ENCODE assay signal across 1 cellular context in the genomic region with DNA sequence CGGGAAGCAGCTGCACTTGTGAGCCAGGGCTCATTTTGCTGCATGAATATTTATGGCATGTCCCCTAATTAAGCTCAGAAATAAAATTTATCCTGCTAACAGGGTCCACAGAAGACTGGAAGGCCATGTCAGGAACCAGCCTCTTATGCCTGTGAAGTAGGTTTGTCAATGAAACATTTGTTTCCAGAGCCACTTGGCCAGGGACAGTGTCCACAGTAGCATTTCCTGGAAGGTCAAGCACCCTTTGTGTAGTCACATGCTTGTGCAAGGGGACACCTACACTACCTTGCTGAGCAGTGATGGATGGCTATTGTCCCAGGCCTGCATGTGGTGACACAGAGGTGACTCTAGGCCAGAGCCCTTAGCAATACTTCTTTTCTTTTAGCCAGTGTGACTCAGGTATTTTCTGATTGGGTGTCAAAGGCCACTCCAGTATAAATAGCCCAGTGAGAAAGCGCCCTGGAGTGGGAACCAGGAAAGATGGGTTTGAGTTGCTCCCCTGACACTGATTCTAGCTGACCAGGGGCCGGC.
TF ChIP-seq lines count a peak whose summit lies in the region.

No MANE protein-coding gene starts in this region.

TF ChIP-seq in HepG2, 621 proteins besides CTCF, POLR2A, EP300 and RAD21 (continued from another document):
- TF ChIP-seq NR2F1 (CRISPR knock-in tag; IDR thresholded peaks at IDR 0.05) (0 out of 4 replicates have a peak, but pooled peaks of 1 of the 2 experiments have one; percentile 23), GATAD2A (CRISPR knock-in tag; IDR thresholded peaks at IDR 0.05) (0 out of 2 replicates have a peak, but pooled peaks have one; percentile 28), ZBTB43 (CRISPR knock-in tag; conservative IDR thresholded peaks at IDR 0.05) (peak; percentile 56; the same call in 1 of the 2 replicates), RARA (CRISPR knock-in tag; IDR thresholded peaks at IDR 0.05) (peak; percentile 68), HMG20A (CRISPR knock-in tag; IDR thresholded peaks at IDR 0.05; ENCODE audit: borderline replicate concordance) (peak; percentile 56; the same call in 1 of the 2 replicates), HNRNPL (IDR thresholded peaks at IDR 0.05; ENCODE audit: low read depth, low read length) (no peak), BHLHE40 (IDR thresholded peaks at IDR 0.05; ENCODE audit: low read length) (peak; percentile 59), ELF3 (CRISPR knock-in tag; IDR thresholded peaks at IDR 0.05) (0 out of 2 replicates have a peak, but pooled peaks have one; percentile 13), HOXA5 (CRISPR knock-in tag; IDR thresholded peaks at IDR 0.05) (peak; percentile 45; the same call in 1 of the 2 replicates), NR2F6 (IDR thresholded peaks at IDR 0.05) (peak; percentile 65), NR2F6 (CRISPR knock-in tag; IDR thresholded peaks at IDR 0.05) (peak; percentile 67; the same call in 1 of the 2 replicates), SOX6 (IDR thresholded peaks at IDR 0.05) (no peak), SOX6 (CRISPR knock-in tag; IDR thresholded peaks at IDR 0.05) (peak; percentile 77), HOXD1 (CRISPR knock-in tag; IDR thresholded peaks at IDR 0.05) (peak; percentile 94), ZNF331 (CRISPR knock-in tag; IDR thresholded peaks at IDR 0.05) (peak; percentile 56; the same call in 1 of the 2 replicates), SKIL (CRISPR knock-in tag; IDR thresholded peaks at IDR 0.05; ENCODE audit: borderline replicate concordance) (no peak), THRA (CRISPR knock-in tag; IDR thresholded peaks at IDR 0.05; ENCODE audit: borderline replicate concordance) (peak; percentile 43; the same call in 1 of the 2 replicates), NFE2L2 (IDR thresholded peaks at IDR 0.05; ENCODE audit: low read length) (peak; percentile 37; the same call in 1 of the 2 replicates), RXRB (CRISPR knock-in tag; IDR thresholded peaks at IDR 0.05; ENCODE audit: borderline replicate concordance) (0 out of 2 replicates have a peak, but pooled peaks have one; percentile 10), SOX13 (IDR thresholded peaks at IDR 0.05) (peak; percentile 80), SOX13 (CRISPR knock-in tag; conservative IDR thresholded peaks at IDR 0.05 in 1 of 2, IDR thresholded peaks at IDR 0.05 in 1 of 2) (peak in 1 of 2 experiments; percentile 95; a peak in 2 of 4 replicates), SMARCE1 (IDR thresholded peaks at IDR 0.05; ENCODE audit: borderline replicate concordance) (no peak), CEBPG (CRISPR knock-in tag; IDR thresholded peaks at IDR 0.05) (0 out of 2 replicates have a peak, but pooled peaks have one; percentile 5), ETV5 (CRISPR knock-in tag; IDR thresholded peaks at IDR 0.05; ENCODE audit: borderline replicate concordance) (peak; percentile 18; the same call in 1 of the 2 replicates)
- TF ChIP-seq, protein P1, sequence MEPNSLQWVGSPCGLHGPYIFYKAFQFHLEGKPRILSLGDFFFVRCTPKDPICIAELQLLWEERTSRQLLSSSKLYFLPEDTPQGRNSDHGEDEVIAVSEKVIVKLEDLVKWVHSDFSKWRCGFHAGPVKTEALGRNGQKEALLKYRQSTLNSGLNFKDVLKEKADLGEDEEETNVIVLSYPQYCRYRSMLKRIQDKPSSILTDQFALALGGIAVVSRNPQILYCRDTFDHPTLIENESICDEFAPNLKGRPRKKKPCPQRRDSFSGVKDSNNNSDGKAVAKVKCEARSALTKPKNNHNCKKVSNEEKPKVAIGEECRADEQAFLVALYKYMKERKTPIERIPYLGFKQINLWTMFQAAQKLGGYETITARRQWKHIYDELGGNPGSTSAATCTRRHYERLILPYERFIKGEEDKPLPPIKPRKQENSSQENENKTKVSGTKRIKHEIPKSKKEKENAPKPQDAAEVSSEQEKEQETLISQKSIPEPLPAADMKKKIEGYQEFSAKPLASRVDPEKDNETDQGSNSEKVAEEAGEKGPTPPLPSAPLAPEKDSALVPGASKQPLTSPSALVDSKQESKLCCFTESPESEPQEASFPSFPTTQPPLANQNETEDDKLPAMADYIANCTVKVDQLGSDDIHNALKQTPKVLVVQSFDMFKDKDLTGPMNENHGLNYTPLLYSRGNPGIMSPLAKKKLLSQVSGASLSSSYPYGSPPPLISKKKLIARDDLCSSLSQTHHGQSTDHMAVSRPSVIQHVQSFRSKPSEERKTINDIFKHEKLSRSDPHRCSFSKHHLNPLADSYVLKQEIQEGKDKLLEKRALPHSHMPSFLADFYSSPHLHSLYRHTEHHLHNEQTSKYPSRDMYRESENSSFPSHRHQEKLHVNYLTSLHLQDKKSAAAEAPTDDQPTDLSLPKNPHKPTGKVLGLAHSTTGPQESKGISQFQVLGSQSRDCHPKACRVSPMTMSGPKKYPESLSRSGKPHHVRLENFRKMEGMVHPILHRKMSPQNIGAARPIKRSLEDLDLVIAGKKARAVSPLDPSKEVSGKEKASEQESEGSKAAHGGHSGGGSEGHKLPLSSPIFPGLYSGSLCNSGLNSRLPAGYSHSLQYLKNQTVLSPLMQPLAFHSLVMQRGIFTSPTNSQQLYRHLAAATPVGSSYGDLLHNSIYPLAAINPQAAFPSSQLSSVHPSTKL (CRISPR knock-in tag; IDR thresholded peaks at IDR 0.05), result peak; percentile 39; the same call in 1 of the 2 replicates
- TF ChIP-seq, protein P2, sequence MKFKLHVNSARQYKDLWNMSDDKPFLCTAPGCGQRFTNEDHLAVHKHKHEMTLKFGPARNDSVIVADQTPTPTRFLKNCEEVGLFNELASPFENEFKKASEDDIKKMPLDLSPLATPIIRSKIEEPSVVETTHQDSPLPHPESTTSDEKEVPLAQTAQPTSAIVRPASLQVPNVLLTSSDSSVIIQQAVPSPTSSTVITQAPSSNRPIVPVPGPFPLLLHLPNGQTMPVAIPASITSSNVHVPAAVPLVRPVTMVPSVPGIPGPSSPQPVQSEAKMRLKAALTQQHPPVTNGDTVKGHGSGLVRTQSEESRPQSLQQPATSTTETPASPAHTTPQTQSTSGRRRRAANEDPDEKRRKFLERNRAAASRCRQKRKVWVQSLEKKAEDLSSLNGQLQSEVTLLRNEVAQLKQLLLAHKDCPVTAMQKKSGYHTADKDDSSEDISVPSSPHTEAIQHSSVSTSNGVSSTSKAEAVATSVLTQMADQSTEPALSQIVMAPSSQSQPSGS (CRISPR knock-in tag; IDR thresholded peaks at IDR 0.05), result no peak
